In the genomic region with DNA sequence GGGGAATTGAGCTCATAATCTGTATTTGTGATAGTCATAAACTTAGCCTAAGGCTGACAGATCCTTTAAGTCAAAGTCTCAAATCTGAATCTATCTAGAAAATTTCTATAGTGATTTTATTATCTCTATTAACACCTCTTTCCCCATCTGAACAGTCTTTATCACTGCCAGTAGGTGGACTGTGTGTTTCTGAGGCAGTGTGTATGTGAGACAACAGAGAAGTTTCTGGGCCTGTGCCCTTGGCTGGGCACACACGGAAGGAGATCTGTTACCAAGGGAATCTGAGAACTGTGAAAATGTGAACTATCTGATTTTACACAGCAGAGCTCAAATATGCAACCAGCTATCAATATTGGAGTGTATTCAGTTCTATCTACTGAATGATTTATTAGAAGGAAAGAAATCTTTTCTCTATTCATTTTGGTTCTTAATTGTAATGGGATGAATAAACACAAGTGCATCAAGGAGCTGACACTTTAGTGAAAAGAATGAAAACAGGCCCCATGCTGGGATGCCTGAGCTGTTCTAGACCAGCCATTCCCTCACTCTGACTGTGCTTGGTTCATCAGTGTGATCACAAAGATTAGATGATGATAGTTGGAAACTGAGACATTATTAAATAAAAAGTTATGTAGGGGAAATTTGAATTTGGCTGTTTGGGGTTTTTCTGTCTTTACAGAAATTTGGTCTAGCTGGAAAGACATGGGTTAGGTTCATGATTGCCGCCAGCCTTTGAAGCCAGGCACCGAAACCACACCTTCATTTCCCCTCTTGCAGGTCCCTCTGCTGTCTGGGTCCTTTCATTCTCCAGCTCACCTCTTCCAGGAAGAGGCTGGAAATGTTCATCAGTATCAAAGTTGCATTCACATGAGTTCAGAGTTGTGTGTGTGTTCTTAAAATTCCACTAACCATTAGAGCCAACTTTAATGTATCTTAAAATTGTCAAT, we compare ENCODE assay signal across 10 cellular contexts.
DNase-seq lines count a peak whose midpoint lies in the region; ATAC-seq and TF ChIP-seq lines count a peak whose summit lies in the region.
"Had no signal": no experiment of that assay in that cellular context is flagged by ENCODE, and none has a peak within 500 bp of the region (broad histone marks: within the 10 kb centered on the region; RNA-seq: fewer than 3 reads in every experiment).

No MANE protein-coding gene starts in this region.

- ATAC-seq in activated T-helper 17 cell treated with anti-CD3 and anti-CD28 coated beads, Interleukin-2, amount 50 U/mL, for 72 hours (replicated peaks), result peak; percentile 84
- ATAC-seq in sciatic nerve, result no peak
- ATAC-seq: K562 had no signal

- no TSS peak for BruUV-seq in MCF 10A (replicated peaks; lab: Mats Ljungman, UMichigan)

- no peaks in the 10 kb centered on the region for H3K36me3 Mint-ChIP-seq in MCF 10A (ENCODE audit: insufficient read depth, unreplicated experiment)
- no peaks in the 10 kb centered on the region for H3K36me3 Mint-ChIP-seq in activated T-helper 17 cell treated with anti-CD3 and anti-CD28 coated beads, Interleukin-2, amount 50 U/mL, for 72 hours (ENCODE audit: low read depth)
- H3K36me3 Mint-ChIP-seq in type B pancreatic cell, result no peaks in the 10 kb centered on the region

- H3K27ac ChIP-seq in breast epithelium (no peak overlapping the region), neutrophil (peak overlapping the region; percentile 71)
- H3K27ac ChIP-seq: coronary artery had no signal

- no peaks in the 10 kb centered on the region for H3K27me3 ChIP-seq in breast epithelium
- no peaks in the 10 kb centered on the region for H3K27me3 ChIP-seq in neutrophil

- H3K4me1 Mint-ChIP-seq in MCF 10A (ENCODE audit: insufficient read depth, unreplicated experiment) (no peaks in the 10 kb centered on the region), type B pancreatic cell (ENCODE audit: unreplicated experiment) (peaks cover 4% of the 10 kb centered on the region)
- H3K4me1 Mint-ChIP-seq in activated T-helper 17 cell treated with anti-CD3 and anti-CD28 coated beads, Interleukin-2, amount 50 U/mL, for 72 hours, result peaks cover 39% of the 10 kb centered on the region

- H3K4me3 ChIP-seq in breast epithelium, result no peak overlapping the region
- H3K4me3 ChIP-seq in neutrophil (ENCODE audit: low read depth in 1 of 2, low read length in 1 of 2), result peak overlapping the region in 1 of 2 experiments; percentile 22
- H3K4me3 ChIP-seq: coronary artery, K562 had no signal

- H3K4me1 ChIP-seq in breast epithelium, result no peaks in the 10 kb centered on the region
- peaks cover 74 to 77% of the 10 kb centered on the region in 2 experiments for H3K4me1 ChIP-seq in neutrophil (ENCODE audit: control insufficient read depth in 1 of 2, insufficient read depth in 1 of 2, low read depth in 1 of 2, low read length in 1 of 2)

- TF ChIP-seq CTCF in MCF 10A (IDR thresholded peaks at IDR 0.05; ENCODE audit: unreplicated experiment) (no peak), breast epithelium (IDR thresholded peaks at IDR 0.05) (peak in 1 of 3 donors; percentile 19), neutrophil (IDR thresholded peaks at IDR 0.05) (no peak), type B pancreatic cell (conservative IDR thresholded peaks at IDR 0.05) (peak; percentile 34)

- DNase-seq in MCF 10A (ENCODE audit: unreplicated experiment), result peak; percentile 16
- no peak for DNase-seq in breast epithelium (ENCODE audit: low spot score in 2 of 2)
- no peak for DNase-seq in type B pancreatic cell (ENCODE audit: extremely low spot score, unreplicated experiment)
- DNase-seq in NCI-H187 treated with DMSO at 0.1 percent for 48 hours (lab: John Stamatoyannopoulos, UW), result no peak
- no peak for DNase-seq in RKO (ENCODE audit: low spot score)
- DNase-seq in sciatic nerve (ENCODE audit: low spot score), result no peak

- H3K27me3 Mint-ChIP-seq in MCF 10A (ENCODE audit: insufficient read depth, unreplicated experiment), result no peaks in the 10 kb centered on the region
- no peaks in the 10 kb centered on the region for H3K27me3 Mint-ChIP-seq in activated T-helper 17 cell treated with anti-CD3 and anti-CD28 coated beads, Interleukin-2, amount 50 U/mL, for 72 hours
- peaks cover 7% of the 10 kb centered on the region for H3K27me3 Mint-ChIP-seq in type B pancreatic cell

- CTCF ChIA-PET in MCF 10A (lab: Yijun Ruan, JAX), result interaction anchor here (0.6 to 1.5 kb wide), 3 partner anchors 70 to 1388 kb away, joined by 3 to 9 read pairs (median 4); no protein-coding TSS in a partner anchor

- H3K4me3 Mint-ChIP-seq in MCF 10A (ENCODE audit: unreplicated experiment), result no peak overlapping the region
- H3K4me3 Mint-ChIP-seq in activated T-helper 17 cell treated with anti-CD3 and anti-CD28 coated beads, Interleukin-2, amount 50 U/mL, for 72 hours, result peak overlapping the region; percentile 52
- no peak overlapping the region for H3K4me3 Mint-ChIP-seq in type B pancreatic cell

- no peak for TF ChIP-seq POLR2A in breast epithelium (IDR thresholded peaks at IDR 0.05)

- POLR2A ChIA-PET in MCF 10A (lab: Yijun Ruan, JAX), result interaction anchor here (1.0 to 1.1 kb wide), 2 partner anchors 11 to 246 kb away, joined by 3 to 6 read pairs; no protein-coding TSS in a partner anchor

- H3K36me3 ChIP-seq in breast epithelium, result no peaks in the 10 kb centered on the region
- H3K36me3 ChIP-seq in neutrophil, result no peaks in the 10 kb centered on the region

- H3K9me3 ChIP-seq in breast epithelium (no peaks in the 10 kb centered on the region), neutrophil (no peaks in the 10 kb centered on the region)

- intact Hi-C loops in MCF 10A (cut with micrococcal nuclease), result no loop called here
- intact Hi-C loops in breast epithelium (cut with DNase I; ENCODE audit: low total_unique reads), result loop anchor here (2.0 kb wide), 1 partner anchor 48 kb away; no protein-coding TSS in a partner anchor
- intact Hi-C loops in sciatic nerve (cut with DNase I), result no loop called here

- H3K27ac Mint-ChIP-seq in MCF 10A (ENCODE audit: low read depth, unreplicated experiment) (no peak overlapping the region), type B pancreatic cell (no peak overlapping the region)
- peak overlapping the region; percentile 65 for H3K27ac Mint-ChIP-seq in activated T-helper 17 cell treated with anti-CD3 and anti-CD28 coated beads, Interleukin-2, amount 50 U/mL, for 72 hours

- no peaks in the 10 kb centered on the region for H3K9me3 Mint-ChIP-seq in MCF 10A (ENCODE audit: unreplicated experiment)
- no peaks in the 10 kb centered on the region for H3K9me3 Mint-ChIP-seq in activated T-helper 17 cell treated with anti-CD3 and anti-CD28 coated beads, Interleukin-2, amount 50 U/mL, for 72 hours
- H3K9me3 Mint-ChIP-seq in type B pancreatic cell, result no peaks in the 10 kb centered on the region
